In genomic region chr1:178169649-178170048, GRCh38 we compare ENCODE assay signal across 24 cellular contexts.
DNase-seq lines count a peak whose midpoint lies in the region; ATAC-seq, FAIRE-seq and TF ChIP-seq lines count a peak whose summit lies in the region.
"Had no signal": no experiment of that assay in that cellular context is flagged by ENCODE, and none has a peak within 500 bp of the region (broad histone marks: within the 10 kb centered on the region; RNA-seq: fewer than 3 reads in every experiment).

No MANE protein-coding gene starts in this region.

- WGBS in A549 (ENCODE audit: missing lambda C conversion rate) = 87% methylated on average over 1 of the region's 1 CpG
- 100% methylated on average over 1 of the region's 1 CpG for WGBS in smooth muscle cell (ENCODE audit: low lambda C conversion rate)

- no peak for TF ChIP-seq CTCF in A549 (IDR thresholded peaks at IDR 0.05)
- TF ChIP-seq CTCF in chondrocyte (IDR thresholded peaks at IDR 0.05) = no peak
- no peak for TF ChIP-seq CTCF in smooth muscle cell (IDR thresholded peaks at IDR 0.05; ENCODE audit: borderline replicate concordance, insufficient read depth, poor library complexity, severe bottlenecking)

- ATAC-seq in A549 (no peak), HG03175 (IDR thresholded peaks at IDR 0.05; ENCODE audit: unreplicated experiment) (no peak)
- ATAC-seq: GM12878 had no signal

- no peak overlapping the region for H2AFZ ChIP-seq in smooth muscle cell (ENCODE audit: low read depth)

- peak overlapping the region; percentile 30 for H3K27ac Mint-ChIP-seq in chondrocyte (ENCODE audit: unreplicated experiment)
- H3K27ac Mint-ChIP-seq: CD14-positive monocyte; CD4-positive, alpha-beta memory T cell; CD4-positive, CD25-positive, alpha-beta regulatory T cell; CD8-positive, alpha-beta memory T cell had no signal

- TF ChIP-seq EP300 in A549 (IDR thresholded peaks at IDR 0.05) = no peak

- no peaks in the 10 kb centered on the region for H3K27me3 ChIP-seq in smooth muscle cell (ENCODE audit: low read depth)
- H3K27me3 ChIP-seq: BE2C, BLaER1 had no signal

- peaks cover 62% of the 10 kb centered on the region for H3K79me2 ChIP-seq in smooth muscle cell (ENCODE audit: low read depth)

- no peak overlapping the region for H3K9ac ChIP-seq in smooth muscle cell (ENCODE audit: low read depth)
- H3K9ac ChIP-seq: BLaER1 had no signal

- H3K4me2 ChIP-seq in A549 (no peak overlapping the region), smooth muscle cell (no peak overlapping the region)
- H3K4me2 ChIP-seq: BLaER1 had no signal

- no peaks in the 10 kb centered on the region for H3K27me3 Mint-ChIP-seq in chondrocyte (ENCODE audit: low read depth)
- H3K27me3 Mint-ChIP-seq: CD4-positive, alpha-beta memory T cell; CD4-positive, CD25-positive, alpha-beta regulatory T cell; CD8-positive, alpha-beta memory T cell had no signal

- H3K27ac ChIP-seq in A549 (no peak overlapping the region), smooth muscle cell (ENCODE audit: low read depth) (peak overlapping the region; percentile 72)
- H3K27ac ChIP-seq: 22Rv1, BLaER1 had no signal

- H3K9me3 ChIP-seq in A549 (no peaks in the 10 kb centered on the region), smooth muscle cell (replicated peaks; ENCODE audit: low read depth) (no peaks in the 10 kb centered on the region)
- H3K9me3 ChIP-seq: BE2C, BLaER1 had no signal

- no peak overlapping the region for H3K4me3 Mint-ChIP-seq in chondrocyte (ENCODE audit: unreplicated experiment)
- H3K4me3 Mint-ChIP-seq: CD14-positive monocyte; CD4-positive, alpha-beta memory T cell; CD4-positive, CD25-positive, alpha-beta regulatory T cell; CD8-positive, alpha-beta memory T cell had no signal

- H3F3A ChIP-seq in smooth muscle cell (ENCODE audit: low read depth) = no peaks in the 10 kb centered on the region

- POLR2A ChIA-PET in A549 (lab: Yijun Ruan, JAX) = no interaction called here

- CTCF ChIA-PET in A549 (lab: Yijun Ruan, JAX) = no interaction called here

- TF ChIP-seq POLR2A in A549 (IDR thresholded peaks at IDR 0.05; ENCODE audit: low read length) = no peak

- H3K36me3 Mint-ChIP-seq in chondrocyte (ENCODE audit: low read depth) = no peaks in the 10 kb centered on the region
- H3K36me3 Mint-ChIP-seq: CD14-positive monocyte; CD4-positive, alpha-beta memory T cell; CD4-positive, CD25-positive, alpha-beta regulatory T cell; CD8-positive, alpha-beta memory T cell had no signal

- no peaks in the 10 kb centered on the region for H3K9me3 Mint-ChIP-seq in chondrocyte (ENCODE audit: low read depth)
- H3K9me3 Mint-ChIP-seq: CD14-positive monocyte; CD4-positive, CD25-positive, alpha-beta regulatory T cell had no signal

- H3K4me3 ChIP-seq in A549 (no peak overlapping the region), smooth muscle cell (no peak overlapping the region)
- H3K4me3 ChIP-seq: BLaER1, GM12878 had no signal

- DNase-seq in A549 (ENCODE audit: low read depth in 1 of 2, low spot score in 1 of 2) (no peak), chondrocyte (ENCODE audit: low spot score) (no peak), smooth muscle cell (lab: John Stamatoyannopoulos, UW; ENCODE audit: unreplicated experiment) (no peak), SK-N-DZ (ENCODE audit: low spot score) (no peak)
- DNase-seq: ACHN; BE2C; C1 segment of cervical spinal cord; CD4-positive, alpha-beta memory T cell; CD4-positive, CD25-positive, alpha-beta regulatory T cell; CD8-positive, alpha-beta memory T cell; COR-L47; DMS153; DMS53; DMS79; DND-41; EL; GDM1 had no signal

- H3K4me1 ChIP-seq in A549 (peaks cover 17% of the 10 kb centered on the region; the same call in 2 of the 3 replicates), smooth muscle cell (ENCODE audit: low read depth) (no peaks in the 10 kb centered on the region)
- H3K4me1 ChIP-seq: BE2C had no signal

- no peaks in the 10 kb centered on the region for H3K36me3 ChIP-seq in smooth muscle cell (ENCODE audit: low read depth)
- H3K36me3 ChIP-seq: BE2C, BLaER1 had no signal

- H3K4me1 Mint-ChIP-seq in chondrocyte (ENCODE audit: low read depth) = peaks cover 40% of the 10 kb centered on the region
- H3K4me1 Mint-ChIP-seq: CD14-positive monocyte; CD4-positive, alpha-beta memory T cell; CD4-positive, CD25-positive, alpha-beta regulatory T cell; CD8-positive, alpha-beta memory T cell had no signal

- peaks cover 64% of the 10 kb centered on the region for H4K20me1 ChIP-seq in smooth muscle cell (ENCODE audit: low read depth)
- H4K20me1 ChIP-seq: BLaER1 had no signal

- TF ChIP-seq RAD21 in A549 (conservative IDR thresholded peaks at IDR 0.05 in 1 of 2, IDR thresholded peaks at IDR 0.05 in 1 of 2) = no peak

- FAIRE-seq in A549 (lab: Jason Lieb, UNC) = peak; percentile 28
- FAIRE-seq: GM12878, GM12892, GM18507 had no signal

TF ChIP-seq in A549, 52 proteins besides CTCF, POLR2A, EP300 and RAD21:
- TF ChIP-seq CHD2 (IDR thresholded peaks at IDR 0.05; ENCODE audit: low read length, partially characterized antibody) (no peak), PHF8 (IDR thresholded peaks at IDR 0.05; ENCODE audit: borderline replicate concordance, low read depth) (no peak), KDM5A (IDR thresholded peaks at IDR 0.05) (no peak), BHLHE40 (IDR thresholded peaks at IDR 0.05; ENCODE audit: low read depth, low read length) (no peak), NR3C1 (IDR thresholded peaks at IDR 0.05) (no peak), ESRRA (IDR thresholded peaks at IDR 0.05; ENCODE audit: borderline replicate concordance, low read length) (no peak), USF2 (IDR thresholded peaks at IDR 0.05) (no peak), NPAS2 (CRISPR knock-in tag; IDR thresholded peaks at IDR 0.05; ENCODE audit: borderline replicate concordance) (no peak), TP53 (CRISPR knock-in tag; IDR thresholded peaks at IDR 0.05) (no peak), FOSB (CRISPR knock-in tag; IDR thresholded peaks at IDR 0.05) (no peak), CEBPB (IDR thresholded peaks at IDR 0.05) (no peak), GATA3 (IDR thresholded peaks at IDR 0.05; ENCODE audit: borderline replicate concordance) (no peak), HES2 (IDR thresholded peaks at IDR 0.05) (no peak), ATOH8 (CRISPR knock-in tag; IDR thresholded peaks at IDR 0.05; ENCODE audit: low read depth) (no peak), RFX5 (IDR thresholded peaks at IDR 0.05) (no peak)
